15 cellular contexts compared by ENCODE assay signal in genomic region chr17:74147436-74147835, GRCh38.
"Had no signal": no experiment of that assay in that cellular context is flagged by ENCODE, and none has a peak within 500 bp of the region (broad histone marks: within the 10 kb centered on the region; RNA-seq: fewer than 3 reads in every experiment).

No MANE protein-coding gene starts in this region.

- H3K4me1 ChIP-seq: heart left ventricle, left ventricle myocardium inferior, parathyroid adenoma, thyroid gland, uterus had no signal

- H3K27me3 ChIP-seq: neural progenitor cell, thyroid gland, uterus had no signal

- DNase-seq: activated effector memory CD4-positive, alpha-beta T cell treated with anti-CD3 and anti-CD28 coated beads, Interleukin-2, amount 50 U/mL, for 16 hours; activated T-cell treated with anti-CD3 and anti-CD28 coated beads, Interleukin-2, amount 50 U/mL, for 4 hours; cerebellar nuclear complex; esophagus squamous epithelium; foreskin fibroblast; heart left ventricle; left ventricle myocardium inferior; mesendoderm; thyroid gland; uterus had no signal

- H3K36me3 ChIP-seq: esophagus squamous epithelium, heart left ventricle, left ventricle myocardium inferior, neural progenitor cell, thyroid gland, uterus had no signal

- H3K27ac Mint-ChIP-seq: activated naive CD8-positive, alpha-beta T cell; neural progenitor cell; T-helper 1 cell treated with Interleukin-12 subunit alpha and Interleukin-12 subunit beta and Interleukin-4 antibody, amounts not matched to agents 30 μg/mL and 1 μg/mL, for 36 hours had no signal

- H3K36me3 Mint-ChIP-seq: neural progenitor cell had no signal

- ATAC-seq: activated T-cell treated with anti-CD3 and anti-CD28 coated beads, Interleukin-2, amount 50 U/mL, for 4 hours; heart left ventricle had no signal

- H3K27ac ChIP-seq: esophagus squamous epithelium, heart left ventricle, left ventricle myocardium inferior, neural progenitor cell, parathyroid adenoma, skin epidermis, thyroid gland, uterus had no signal

- H3K9me3 ChIP-seq: thyroid gland, uterus had no signal

- H3K4me3 ChIP-seq: esophagus squamous epithelium, heart left ventricle, left ventricle myocardium inferior, neural progenitor cell, skin epidermis, thyroid gland, uterus had no signal

- H3K4me1 Mint-ChIP-seq: neural progenitor cell had no signal

- H3K4me3 Mint-ChIP-seq: activated naive CD8-positive, alpha-beta T cell; activated T-cell treated with anti-CD3 and anti-CD28 coated beads, Interleukin-2, amount 50 U/mL, for 4 hours; neural progenitor cell; T-helper 1 cell treated with Interleukin-12 subunit alpha and Interleukin-12 subunit beta and Interleukin-4 antibody, amounts not matched to agents 30 μg/mL and 1 μg/mL, for 36 hours had no signal
